ENCODE assay signal across 32 cellular contexts in genomic region chr16:15457958-15458357, GRCh38. TPM values are rescaled to one million over a fixed set of nuclear protein-coding genes. Genes with fewer than 3 reads are reported as not detected.
DNase-seq lines count a peak whose midpoint lies in the region; ATAC-seq, FAIRE-seq and TF ChIP-seq lines count a peak whose summit lies in the region.
"Had no signal": no experiment of that assay in that cellular context is flagged by ENCODE, and none has a peak within 500 bp of the region (broad histone marks: within the 10 kb centered on the region; RNA-seq: fewer than 3 reads in every experiment).

No MANE protein-coding gene starts in this region.

- H3K4me3 Mint-ChIP-seq in activated naive CD8-positive, alpha-beta T cell treated with anti-CD3 and anti-CD28 coated beads, Interleukin-2, amount 50 U/mL, for 24 hours: no peak overlapping the region
- H3K4me3 Mint-ChIP-seq in activated naive CD8-positive, alpha-beta T cell treated with anti-CD3 and anti-CD28 coated beads for 36 hours: no peak overlapping the region
- no peak overlapping the region for H3K4me3 Mint-ChIP-seq in T-helper 2 cell treated with Interferon-gamma antibody and Interleukin-4, amounts not matched to agents 5 μg/mL and 100 μg/mL, for 36 hours
- H3K4me3 Mint-ChIP-seq: CD8-positive, alpha-beta T cell; T-helper 1 cell treated with Interleukin-12 subunit alpha and Interleukin-12 subunit beta and Interleukin-4 antibody, amounts not matched to agents 30 μg/mL and 1 μg/mL, for 36 hours had no signal

- WGBS in K562 (ENCODE audit: insufficient coverage, low coverage, missing lambda C conversion rate): 2% methylated on average over 4 of the region's 4 CpGs
- 53 to 65% (median 56%) methylated on average over 4 of the region's 4 CpGs for WGBS in small intestine, 3 donors

- TF ChIP-seq EP300 in K562 (IDR thresholded peaks at IDR 0.05; ENCODE audit: low read length): no peak

- CTCF ChIA-PET in K562 (lab: Yijun Ruan, JAX; ENCODE audit: low intra/inter-chr PET ratio): no interaction called here

- peaks cover 6% of the 10 kb centered on the region for H3K36me3 Mint-ChIP-seq in activated naive CD8-positive, alpha-beta T cell treated with anti-CD3 and anti-CD28 coated beads, Interleukin-2, amount 50 U/mL, for 24 hours (ENCODE audit: low read depth)
- no peaks in the 10 kb centered on the region for H3K36me3 Mint-ChIP-seq in activated naive CD8-positive, alpha-beta T cell treated with anti-CD3 and anti-CD28 coated beads for 36 hours
- no peaks in the 10 kb centered on the region for H3K36me3 Mint-ChIP-seq in T-helper 2 cell treated with Interferon-gamma antibody and Interleukin-4, amounts not matched to agents 5 μg/mL and 100 μg/mL, for 36 hours (ENCODE audit: low read depth)
- H3K36me3 Mint-ChIP-seq: CD8-positive, alpha-beta T cell had no signal

- H3K4me1 Mint-ChIP-seq in activated naive CD8-positive, alpha-beta T cell treated with anti-CD3 and anti-CD28 coated beads, Interleukin-2, amount 50 U/mL, for 24 hours: peaks cover 17% of the 10 kb centered on the region
- H3K4me1 Mint-ChIP-seq in activated naive CD8-positive, alpha-beta T cell treated with anti-CD3 and anti-CD28 coated beads for 36 hours: peaks cover 2% of the 10 kb centered on the region
- no peaks in the 10 kb centered on the region for H3K4me1 Mint-ChIP-seq in T-helper 2 cell treated with Interferon-gamma antibody and Interleukin-4, amounts not matched to agents 5 μg/mL and 100 μg/mL, for 36 hours (ENCODE audit: low read depth)

- POLR2A ChIA-PET in K562 (lab: Yijun Ruan, JAX): interaction anchor here (0.6 kb wide), 1 partner anchor 46 kb away, joined by 3 read pairs; no protein-coding TSS in a partner anchor

- peak in 1 of 2 experiments; percentile 26; a peak in 1 of 4 replicates for TF ChIP-seq RAD21 in K562 (CRISPR knock-in tag; conservative IDR thresholded peaks at IDR 0.05 in 1 of 2, IDR thresholded peaks at IDR 0.05 in 1 of 2)

- peak; percentile 32 for FAIRE-seq in K562 (lab: Jason Lieb, UNC)
- no peak for FAIRE-seq in small intestine (lab: Jason Lieb, UNC)
- FAIRE-seq: GM12891 had no signal

- TF ChIP-seq POLR2A in K562 (conservative IDR thresholded peaks at IDR 0.05): no peak

- H3K27me3 Mint-ChIP-seq in activated naive CD8-positive, alpha-beta T cell treated with anti-CD3 and anti-CD28 coated beads, Interleukin-2, amount 50 U/mL, for 24 hours: peaks cover 6% of the 10 kb centered on the region
- H3K27me3 Mint-ChIP-seq in activated naive CD8-positive, alpha-beta T cell treated with anti-CD3 and anti-CD28 coated beads for 36 hours: peaks cover 8% of the 10 kb centered on the region
- peaks cover 2% of the 10 kb centered on the region for H3K27me3 Mint-ChIP-seq in T-helper 2 cell treated with Interferon-gamma antibody and Interleukin-4, amounts not matched to agents 5 μg/mL and 100 μg/mL, for 36 hours (ENCODE audit: low read depth)

- H4K20me1 ChIP-seq in OCI-LY3 (ENCODE audit: insufficient read depth, low read length) (no peaks in the 10 kb centered on the region), K562 (replicated peaks; ENCODE audit: control insufficient read depth, insufficient read depth, low read length) (no peaks in the 10 kb centered on the region)

- H3K27ac Mint-ChIP-seq in activated naive CD8-positive, alpha-beta T cell treated with anti-CD3 and anti-CD28 coated beads, Interleukin-2, amount 50 U/mL, for 24 hours: peak overlapping the region; percentile 24
- no peak overlapping the region for H3K27ac Mint-ChIP-seq in activated naive CD8-positive, alpha-beta T cell treated with anti-CD3 and anti-CD28 coated beads for 36 hours
- H3K27ac Mint-ChIP-seq in T-helper 2 cell treated with Interferon-gamma antibody and Interleukin-4, amounts not matched to agents 5 μg/mL and 100 μg/mL, for 36 hours: no peak overlapping the region
- H3K27ac Mint-ChIP-seq: CD8-positive, alpha-beta T cell; T-helper 1 cell treated with Interleukin-12 subunit alpha and Interleukin-12 subunit beta and Interleukin-4 antibody, amounts not matched to agents 30 μg/mL and 1 μg/mL, for 36 hours had no signal

- H2AFZ ChIP-seq in OCI-LY3 (ENCODE audit: low read depth, low read length): no peak overlapping the region
- no peak overlapping the region for H2AFZ ChIP-seq in K562 (ENCODE audit: low read depth, low read length)

- H3K4me1 ChIP-seq in OCI-LY3 (ENCODE audit: low read length): no peaks in the 10 kb centered on the region
- H3K4me1 ChIP-seq in K562 (replicated peaks in 1 of 2; ENCODE audit: control insufficient read depth in 2 of 2, insufficient read depth in 2 of 2, low read length in 2 of 2): peaks cover 0 to 3% of the 10 kb centered on the region in 2 experiments; a peak in 2 of 5 replicates
- H3K4me1 ChIP-seq in small intestine (ENCODE audit: control insufficient read depth in 2 of 2, insufficient read depth in 1 of 2, low read depth in 1 of 2, low read length in 1 of 2): peaks cover 0 to 5% of the 10 kb centered on the region in 2 donors
- H3K4me1 ChIP-seq: adrenal gland, sigmoid colon, thyroid gland, vagina had no signal

- peak; percentile 27 for TF ChIP-seq CTCF in OCI-LY3 (IDR thresholded peaks at IDR 0.05; ENCODE audit: low read depth, low read length)
- peak in 1 of 3 experiments; percentile 31; a peak in 1 of 6 replicates for TF ChIP-seq CTCF in K562 (IDR thresholded peaks at IDR 0.05 in 2 of 3, conservative IDR thresholded peaks at IDR 0.05 in 1 of 3; ENCODE audit: insufficient read depth in 2 of 3, low read depth in 1 of 3, low read length in 3 of 3)

- H3K9me3 ChIP-seq in OCI-LY3 (ENCODE audit: insufficient read depth, low read length) (no peaks in the 10 kb centered on the region), K562 (replicated peaks; ENCODE audit: control insufficient read depth, insufficient read depth, low read depth, low read length) (no peaks in the 10 kb centered on the region), small intestine (ENCODE audit: control insufficient read depth, low read depth) (no peaks in the 10 kb centered on the region)
- H3K9me3 ChIP-seq: adrenal gland, body of pancreas, esophagus muscularis mucosa, heart left ventricle, sigmoid colon, thyroid gland, vagina had no signal

- no peak for DNase-seq in activated naive CD8-positive, alpha-beta T cell treated with anti-CD3 and anti-CD28 coated beads, Interleukin-2, amount 50 U/mL, for 24 hours
- DNase-seq in activated naive CD8-positive, alpha-beta T cell treated with anti-CD3 and anti-CD28 coated beads for 36 hours: no peak
- no peak for DNase-seq in K562 (ENCODE audit: extremely low read depth in 1 of 4, low spot score in 3 of 4)
- DNase-seq in small intestine: peak; percentile 42
- no peak for DNase-seq in T-helper 2 cell treated with Interferon-gamma antibody and Interleukin-4, amounts not matched to agents 5 μg/mL and 100 μg/mL, for 36 hours (ENCODE audit: low spot score)
- DNase-seq: activated CD4-positive, alpha-beta T cell treated with anti-CD3 and anti-CD28 coated beads, Interleukin-2, amount 50 U/mL, for 48 hours; activated CD4-positive, CD25-positive, alpha-beta regulatory T cell treated with anti-CD3 and anti-CD28 coated beads, Interleukin-2, amount 50 U/mL, for 72 hours; activated naive CD4-positive, alpha-beta T cell treated with Interleukin-2 at 50 U/mL for 16 hours; adrenal gland; AML-193; body of pancreas; CD8-positive, alpha-beta T cell; dermis blood vessel endothelial cell; foreskin fibroblast; HCEC 1CT; heart left ventricle; IMR-90; islet precursor cell; NCI-H1105; NCI-H2029 treated with DMSO at 0.1 percent for 48 hours; NCI-H2227 treated with DMSO at 0.1 percent for 48 hours; posterior cingulate gyrus; sigmoid colon; stimulated activated CD4-positive, alpha-beta T cell treated with anti-CD3 and anti-CD28 coated beads, Interleukin-4, amount 100 ng/mL, for 24 hours; thyroid gland had no signal

- no peak overlapping the region for H3K4me2 ChIP-seq in OCI-LY3 (ENCODE audit: low read length)
- H3K4me2 ChIP-seq in K562 (ENCODE audit: insufficient read depth, low read length): no peak overlapping the region

- in situ Hi-C loops in K562 (cut with MboI): no loop called here

- peaks cover 20% of the 10 kb centered on the region; the same call in 1 of the 2 replicates for H3K27me3 ChIP-seq in OCI-LY3 (ENCODE audit: low read depth, low read length)
- H3K27me3 ChIP-seq in K562 (ENCODE audit: control insufficient read depth in 2 of 2, insufficient read depth in 2 of 2, low read length in 2 of 2): peaks cover 3 to 6% of the 10 kb centered on the region in 2 experiments; a peak in 4 of 5 replicates
- no peaks in the 10 kb centered on the region for H3K27me3 ChIP-seq in small intestine (ENCODE audit: control insufficient read depth in 2 of 2, insufficient read depth in 2 of 2, low read length in 2 of 2)
- H3K27me3 ChIP-seq: adrenal gland, body of pancreas, esophagus muscularis mucosa, heart left ventricle, sigmoid colon, thyroid gland, vagina had no signal

- H3K9me3 Mint-ChIP-seq in activated naive CD8-positive, alpha-beta T cell treated with anti-CD3 and anti-CD28 coated beads, Interleukin-2, amount 50 U/mL, for 24 hours: no peaks in the 10 kb centered on the region
- no peaks in the 10 kb centered on the region for H3K9me3 Mint-ChIP-seq in activated naive CD8-positive, alpha-beta T cell treated with anti-CD3 and anti-CD28 coated beads for 36 hours
- no peaks in the 10 kb centered on the region for H3K9me3 Mint-ChIP-seq in T-helper 2 cell treated with Interferon-gamma antibody and Interleukin-4, amounts not matched to agents 5 μg/mL and 100 μg/mL, for 36 hours
- H3K9me3 Mint-ChIP-seq: CD8-positive, alpha-beta T cell; T-helper 1 cell treated with Interleukin-12 subunit alpha and Interleukin-12 subunit beta and Interleukin-4 antibody, amounts not matched to agents 30 μg/mL and 1 μg/mL, for 36 hours had no signal

- no peak overlapping the region for H3K9ac ChIP-seq in OCI-LY3 (ENCODE audit: low read length)
- no peak overlapping the region for H3K9ac ChIP-seq in K562 (ENCODE audit: insufficient read depth in 1 of 2, low read depth in 2 of 2, low read length in 2 of 2)

- no peaks in the 10 kb centered on the region for H3K9me1 ChIP-seq in K562 (ENCODE audit: control insufficient read depth, insufficient read depth, low read length)

- H3K36me3 ChIP-seq in OCI-LY3 (replicated peaks; ENCODE audit: low read depth, low read length) (no peaks in the 10 kb centered on the region), K562 (ENCODE audit: control insufficient read depth, insufficient read depth, low read length) (no peaks in the 10 kb centered on the region), small intestine (ENCODE audit: control insufficient read depth in 2 of 2, insufficient read depth in 2 of 2, low read length in 2 of 2) (no peaks in the 10 kb centered on the region)
- H3K36me3 ChIP-seq: adrenal gland, esophagus muscularis mucosa, heart left ventricle, sigmoid colon, thyroid gland, vagina had no signal

- intact Hi-C loops in K562 (cut with micrococcal nuclease): no loop called here

- BruUV-seq in K562 (replicated peaks; lab: Mats Ljungman, UMichigan): no TSS peak

- H3K79me2 ChIP-seq in OCI-LY3 (ENCODE audit: low read length) (no peaks in the 10 kb centered on the region), K562 (ENCODE audit: control insufficient read depth, insufficient read depth, low read length) (no peaks in the 10 kb centered on the region)

- H3K4me3 ChIP-seq in OCI-LY3 (ENCODE audit: low read length) (no peak overlapping the region), K562 (no peak overlapping the region), small intestine (ENCODE audit: low read depth in 1 of 2, low read length in 2 of 2) (no peak overlapping the region)
- H3K4me3 ChIP-seq: adrenal gland, body of pancreas, esophagus muscularis mucosa, heart left ventricle, sigmoid colon, thyroid gland, vagina had no signal

- ATAC-seq in activated naive CD8-positive, alpha-beta T cell treated with anti-CD3 and anti-CD28 coated beads, Interleukin-2, amount 50 U/mL, for 24 hours: no peak
- peak; percentile 66 for ATAC-seq in K562
- ATAC-seq in GM18873 (IDR thresholded peaks at IDR 0.05; ENCODE audit: low FRiP score, unreplicated experiment): no peak
- ATAC-seq in HG03097 (IDR thresholded peaks at IDR 0.05; ENCODE audit: low FRiP score, unreplicated experiment): no peak
- ATAC-seq: body of pancreas; CD8-positive, alpha-beta T cell had no signal

- no peak overlapping the region for H3K27ac ChIP-seq in OCI-LY3 (ENCODE audit: low read length)
- no peak overlapping the region for H3K27ac ChIP-seq in K562 (ENCODE audit: extremely low read depth, low read depth, low read length)
- H3K27ac ChIP-seq in small intestine (ENCODE audit: low read depth in 1 of 2, low read length in 1 of 2): no peak overlapping the region
- H3K27ac ChIP-seq: adrenal gland, esophagus muscularis mucosa, heart left ventricle, sigmoid colon, thyroid gland, vagina had no signal

RNA-seq across cellular contexts. Expression of gene BMERB1, which starts 23.6 kb away (rescaled TPM):
- total RNA-seq in activated naive CD8-positive, alpha-beta T cell treated with anti-CD3 and anti-CD28 coated beads for 36 hours: 10 to 100 TPM; 19.9 to 24.8 TPM
- 1.2 and 1.3 TPM in 2 replicates for total RNA-seq in K562 (2011; cell fraction: chromatin; rRNA removed; ENCODE audit: low replicate concordance)
- total RNA-seq in K562 (2011; cell fraction: nucleolus; rRNA removed): 0.17 and 0.53 TPM in 2 replicates
- 0.37 TPM in 1 of 2 replicates, not detected in the other for total RNA-seq in K562 (2011; cell fraction: nucleoplasm; rRNA removed)
- total RNA-seq in K562 (2014; rRNA removed) (1.1 and 2.9 TPM in 2 replicates), K562 (2014; rRNA removed; fragmentation: Illumina TruSeq; extraction: Trizol) (0.47 and 1.3 TPM in 2 replicates), K562 (2015; rRNA removed; fragmentation: Illumina TruSeq; extraction: Trizol) (0.75 and 0.94 TPM in 2 replicates), K562 (2021) (0.98 and 1.5 TPM in 2 replicates)
- polyA plus RNA-seq in K562 (2011; rRNA removed) (0.91 and 1.2 TPM in 2 replicates), K562 (2014; fragmentation: Illumina TruSeq; extraction: Trizol) (1.4 and 1.7 TPM in 2 replicates), K562 (2014; fragmentation: Nextera tagmentation; extraction: Ambion mirVana) (under 1 TPM; 0.29 to 0.31 TPM), K562 (2014; rRNA removed) (1.3 and 1.8 TPM in 2 replicates), small intestine (10 to 100 TPM in 1 of 3 donors, 1 to 10 TPM in 1, under 1 TPM in 1; 0.89 to 20.9 (median 4.6) TPM)
- polyA plus RNA-seq in K562 (2011; cell fraction: cytosol; rRNA removed): 1.4 and 1.6 TPM in 2 replicates
- 0.55 and 0.64 TPM in 2 replicates for polyA plus RNA-seq in K562 (2011; cell fraction: nucleus; rRNA removed)
- 1.6 and 1.8 TPM in 2 replicates for polyA plus RNA-seq in K562 (2012)
- 0.25 and 0.51 TPM in 2 replicates for polyA minus RNA-seq in K562 (2011; rRNA and poly(A)+ RNA removed)
- polyA minus RNA-seq in K562 (2011; cell fraction: cytosol; rRNA and poly(A)+ RNA removed): 1.5 TPM in 1 of 2 replicates, not detected in the other
- polyA minus RNA-seq in K562 (2011; cell fraction: nucleus; rRNA and poly(A)+ RNA removed): 0.67 TPM in 1 of 2 replicates, not detected in the other

Comparison
In these comparisons a context has a peak if more than half of its experiments do, and no peak if none do; other contexts are left out.
1. RNA of gene BMERB1, which starts 23.6 kb away (total RNA-seq): 19.9 to 24.8 TPM in activated naive CD8-positive, alpha-beta T cell treated with anti-CD3 and anti-CD28 coated beads for 36 hours; 0.17 to 2.9 TPM in K562; every median in the first group is over 4 times any median in the second.